Comparison of ENCODE assay signal across 30 cellular contexts in the genomic region with DNA sequence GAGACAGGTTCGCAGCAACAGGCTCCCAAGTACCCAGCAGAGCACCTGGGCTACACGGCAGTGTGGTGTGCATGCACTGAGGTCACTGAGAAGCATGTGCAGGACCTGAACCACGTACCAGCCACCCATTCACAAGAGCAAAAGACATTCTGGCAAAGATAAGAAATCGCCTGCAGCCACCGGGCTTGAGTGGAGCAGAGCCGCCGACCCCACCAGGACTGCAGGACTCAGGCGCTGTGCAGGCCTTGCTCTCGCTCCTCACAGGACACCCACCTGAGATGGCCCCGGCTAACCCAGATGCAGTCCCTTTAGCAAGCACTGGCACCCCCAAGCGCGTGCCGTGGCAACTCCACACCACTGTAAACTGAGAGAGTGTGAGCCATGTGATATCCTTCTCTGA. TPM values are rescaled to one million over a fixed set of nuclear protein-coding genes. Genes with fewer than 3 reads are reported as not detected.
"Had no signal": no experiment of that assay in that cellular context is flagged by ENCODE, and none has a peak within 500 bp of the region (broad histone marks: within the 10 kb centered on the region; RNA-seq: fewer than 3 reads in every experiment).

No MANE protein-coding gene starts in this region.

- DNase-seq: activated CD4-positive, alpha-beta memory T cell treated with anti-CD3 and anti-CD28 coated beads, Interleukin-2, amount 10 ng/mL, durations not matched to agents 7 days and 5 days; activated CD4-positive, alpha-beta T cell treated with anti-CD3 and anti-CD28 coated beads for 1 hour; activated CD4-positive, alpha-beta T cell treated with anti-CD3 and anti-CD28 coated beads for 4 hours; activated CD4-positive, alpha-beta T cell treated with anti-CD3 and anti-CD28 coated beads, Interleukin-2, amount 10 ng/mL, durations not matched to agents 7 days and 5 days; activated CD4-positive, alpha-beta T cell treated with anti-CD3 and anti-CD28 coated beads, Interleukin-2, amount 50 U/mL, for 4 hours; activated CD4-positive, CD25-positive, alpha-beta regulatory T cell; activated effector memory CD4-positive, alpha-beta T cell treated with anti-CD3 and anti-CD28 coated beads, Interleukin-2, amount 50 U/mL, for 16 hours; activated naive CD4-positive, alpha-beta T cell treated with anti-CD3 and anti-CD28 coated beads, Interleukin-2, amount 50 U/mL, for 16 hours; activated T-cell treated with anti-CD3 and anti-CD28 coated beads, Interleukin-2, amount 50 U/mL, for 1 hour; activated T-cell treated with anti-CD3 and anti-CD28 coated beads, Interleukin-2, amount 50 U/mL, for 48 hours; amniotic stem cell; anterior cingulate cortex; brain microvascular endothelial cell; central memory CD4-positive, alpha-beta T cell; cerebellar nuclear complex; colonic mucosa; effector CD8-positive, alpha-beta T cell; esophagus squamous epithelium; T-helper 1 cell; T-helper 17 cell; T1000 had no signal

- H3K9me3 ChIP-seq: colonic mucosa, esophagus squamous epithelium had no signal

- H3K4me1 ChIP-seq: colonic mucosa, esophagus squamous epithelium had no signal

- H3K27me3 Mint-ChIP-seq: activated CD4-positive, alpha-beta memory T cell treated with anti-CD3 and anti-CD28 coated beads, Interleukin-2, amount 10 ng/mL, durations not matched to agents 7 days and 5 days; activated CD4-positive, alpha-beta T cell treated with anti-CD3 and anti-CD28 coated beads, Interleukin-2, amount 10 ng/mL, durations not matched to agents 7 days and 5 days; activated naive CD8-positive, alpha-beta T cell; T-helper 17 cell had no signal

- H3K27ac Mint-ChIP-seq: activated CD4-positive, alpha-beta memory T cell treated with anti-CD3 and anti-CD28 coated beads, Interleukin-2, amount 10 ng/mL, durations not matched to agents 7 days and 5 days; activated CD4-positive, alpha-beta T cell treated with anti-CD3 and anti-CD28 coated beads, Interleukin-2, amount 10 ng/mL, durations not matched to agents 7 days and 5 days; activated naive CD8-positive, alpha-beta T cell; activated T-helper 1 cell treated with anti-CD3 and anti-CD28 coated beads, Interleukin-12 subunit alpha, Interleukin-12 subunit beta, Interleukin-2, Interleukin-4 antibody, amounts not matched to agents 30 ng/mL and 10 ng/mL and 1 ng/mL, durations not matched to agents 14 hours and 24 hours and 36 hours; activated T-helper 2 cell treated with anti-CD3 and anti-CD28 coated beads, Interferon-gamma antibody, Interleukin-2, Interleukin-4, amounts not matched to agents 10 μg/mL and 5 μg/mL and 100 μg/mL, durations not matched to agents 14 hours and 24 hours and 36 hours; T-helper 17 cell had no signal

- ATAC-seq: T-helper 17 cell had no signal

- H3K4me3 ChIP-seq: colonic mucosa, esophagus squamous epithelium had no signal

- H3K27ac ChIP-seq: brain microvascular endothelial cell, colonic mucosa, epithelial cell of prostate, esophagus squamous epithelium had no signal

- H3K4me3 Mint-ChIP-seq: activated CD4-positive, alpha-beta memory T cell treated with anti-CD3 and anti-CD28 coated beads, Interleukin-2, amount 10 ng/mL, durations not matched to agents 7 days and 5 days; activated CD4-positive, alpha-beta T cell treated with anti-CD3 and anti-CD28 coated beads, Interleukin-2, amount 10 ng/mL, durations not matched to agents 7 days and 5 days; activated naive CD8-positive, alpha-beta T cell; activated T-helper 1 cell treated with anti-CD3 and anti-CD28 coated beads, Interleukin-12 subunit alpha, Interleukin-12 subunit beta, Interleukin-2, Interleukin-4 antibody, amounts not matched to agents 30 ng/mL and 10 ng/mL and 1 ng/mL, durations not matched to agents 14 hours and 24 hours and 36 hours; T-helper 17 cell; T-helper 2 cell treated with Interferon-gamma antibody and Interleukin-4, amounts not matched to agents 5 μg/mL and 100 μg/mL, for 36 hours had no signal

- H3K27me3 ChIP-seq: brain microvascular endothelial cell, colonic mucosa, esophagus squamous epithelium had no signal

- H3K9me3 Mint-ChIP-seq: activated CD4-positive, alpha-beta memory T cell treated with anti-CD3 and anti-CD28 coated beads, Interleukin-2, amount 10 ng/mL, durations not matched to agents 7 days and 5 days; activated CD4-positive, alpha-beta T cell treated with anti-CD3 and anti-CD28 coated beads, Interleukin-2, amount 10 ng/mL, durations not matched to agents 7 days and 5 days; activated T-helper 1 cell treated with anti-CD3 and anti-CD28 coated beads, Interleukin-12 subunit alpha, Interleukin-12 subunit beta, Interleukin-2, Interleukin-4 antibody, amounts not matched to agents 30 ng/mL and 10 ng/mL and 1 ng/mL, durations not matched to agents 14 hours and 24 hours and 36 hours; activated T-helper 2 cell treated with anti-CD3 and anti-CD28 coated beads, Interferon-gamma antibody, Interleukin-2, Interleukin-4, amounts not matched to agents 10 μg/mL and 5 μg/mL and 100 μg/mL, durations not matched to agents 14 hours and 24 hours and 36 hours; T-helper 2 cell treated with Interferon-gamma antibody and Interleukin-4, amounts not matched to agents 5 μg/mL and 100 μg/mL, for 36 hours had no signal

RNA-seq across cellular contexts. Expression of gene OCA2, which starts 32.3 kb away (rescaled TPM):
- total RNA-seq: activated CD4-positive, alpha-beta memory T cell treated with anti-CD3 and anti-CD28 coated beads, Interleukin-2, amount 10 ng/mL, durations not matched to agents 7 days and 5 days; activated CD4-positive, alpha-beta T cell treated with anti-CD3 and anti-CD28 coated beads, Interleukin-2, amount 10 ng/mL, durations not matched to agents 7 days and 5 days; activated T-helper 1 cell treated with anti-CD3 and anti-CD28 coated beads, Interleukin-12 subunit alpha, Interleukin-12 subunit beta, Interleukin-2, Interleukin-4 antibody, amounts not matched to agents 30 ng/mL and 10 ng/mL and 1 ng/mL, durations not matched to agents 14 hours and 24 hours and 36 hours; activated T-helper 2 cell treated with anti-CD3 and anti-CD28 coated beads, Interferon-gamma antibody, Interleukin-2, Interleukin-4, amounts not matched to agents 10 μg/mL and 5 μg/mL and 100 μg/mL, durations not matched to agents 14 hours and 24 hours and 36 hours; dermis microvascular lymphatic vessel endothelial cell; endothelial cell of umbilical vein; fibroblast of lung; fibroblast of villous mesenchyme; T-helper 17 cell had no signal
- polyA plus RNA-seq: endothelial cell of umbilical vein, fibroblast of lung had no signal
